Comparison of ENCODE assay signal across 8 cellular contexts in genomic region chr2:53422979-53423378, GRCh38.
A peak's percentile ranks its signal among the peaks of the same experiment; 100 is the strongest.
DNase-seq lines count a peak whose midpoint lies in the region; ATAC-seq, FAIRE-seq and TF ChIP-seq lines count a peak whose summit lies in the region.

No MANE protein-coding gene starts in this region.

- CTCF ChIA-PET in activated naive CD4-positive, alpha-beta T cell treated with anti-CD3 and anti-CD28 coated beads for 36 hours (lab: Charles Lee), result interaction anchor here (0.7 kb wide), 3 partner anchors 40 to 222 kb away, joined by 3 read pairs; no protein-coding TSS in a partner anchor

- no peak overlapping the region for H3K4me2 ChIP-seq in GM23338

- no peaks in the 10 kb centered on the region for H3K9me3 ChIP-seq in testis

- TF ChIP-seq CTCF in GM23338 (conservative IDR thresholded peaks at IDR 0.05; ENCODE audit: low read depth in 2 of 2) (peak; percentile 80 to 89), testis (IDR thresholded peaks at IDR 0.05) (peak in 1 of 3 experiments; percentile 23)

- ATAC-seq in GM23338, result peak; percentile 99

- H3K27ac ChIP-seq in GM23338 (ENCODE audit: low read depth), result no peak overlapping the region
- no peak overlapping the region for H3K27ac ChIP-seq in testis

- H3K4me3 ChIP-seq in GM23338 (no peak overlapping the region), testis (no peak overlapping the region)

- peak; percentile 19 for FAIRE-seq in TTC549 (lab: Jason Lieb, UNC)

- no peaks in the 10 kb centered on the region for H3K9me3 Mint-ChIP-seq in activated naive CD4-positive, alpha-beta T cell treated with anti-CD3 and anti-CD28 coated beads for 36 hours
- peaks cover 13% of the 10 kb centered on the region for H3K9me3 Mint-ChIP-seq in GM23338

- no peaks in the 10 kb centered on the region for H3K36me3 Mint-ChIP-seq in activated naive CD4-positive, alpha-beta T cell treated with anti-CD3 and anti-CD28 coated beads for 36 hours (ENCODE audit: low read depth)
- peaks cover 11% of the 10 kb centered on the region for H3K36me3 Mint-ChIP-seq in GM23338 (ENCODE audit: low read depth)

- H3K4me1 ChIP-seq in GM23338 (ENCODE audit: insufficient read depth) (no peaks in the 10 kb centered on the region), testis (no peaks in the 10 kb centered on the region)

- H3K79me2 ChIP-seq in GM23338 (replicated peaks; ENCODE audit: insufficient read depth), result no peaks in the 10 kb centered on the region

- intact Hi-C loops in activated naive CD4-positive, alpha-beta T cell treated with anti-CD3 and anti-CD28 coated beads for 36 hours (cut with micrococcal nuclease), result no loop called here
- intact Hi-C loops in testis (cut with DNase I; ENCODE audit: low total_unique reads), result no loop called here

- no peaks in the 10 kb centered on the region for H3F3A ChIP-seq in GM23338 (replicated peaks; ENCODE audit: low read depth)

- peak overlapping the region; percentile 24 for H2AFZ ChIP-seq in GM23338

- H3K9me2 ChIP-seq in GM23338 (ENCODE audit: insufficient read depth), result no peaks in the 10 kb centered on the region; the same call in 1 of the 2 replicates

- no peak for TF ChIP-seq POLR2A in testis (IDR thresholded peaks at IDR 0.05)

- no peaks in the 10 kb centered on the region for H4K20me1 ChIP-seq in GM23338 (replicated peaks; ENCODE audit: insufficient read depth)

- DNase-seq in activated naive CD4-positive, alpha-beta T cell treated with anti-CD3 and anti-CD28 coated beads for 36 hours, result peak; percentile 29
- no peak for DNase-seq in activated naive CD4-positive, alpha-beta T cell treated with Interleukin-2 at 50 U/mL for 16 hours
- DNase-seq in GM23338 (ENCODE audit: low spot score) (peak; percentile 77), Kasumi-1 (lab: John Stamatoyannopoulos, UW) (peak; percentile 55 to 67), germinal center (ENCODE audit: low spot score) (peak; percentile 31), testis (peak; percentile 29), NCI-H128 (lab: John Stamatoyannopoulos, UW; ENCODE audit: unreplicated experiment) (no peak)

- no peak overlapping the region for H3K27ac Mint-ChIP-seq in activated naive CD4-positive, alpha-beta T cell treated with anti-CD3 and anti-CD28 coated beads for 36 hours
- no peak overlapping the region for H3K27ac Mint-ChIP-seq in GM23338

- H3K27me3 Mint-ChIP-seq in activated naive CD4-positive, alpha-beta T cell treated with anti-CD3 and anti-CD28 coated beads for 36 hours (ENCODE audit: low read depth), result no peaks in the 10 kb centered on the region
- peaks cover 4% of the 10 kb centered on the region for H3K27me3 Mint-ChIP-seq in GM23338 (ENCODE audit: insufficient read depth, low read depth, poor library complexity)

- 74 to 84% methylated on average over 3 of the region's 3 CpGs for WGBS in testis, 2 donors

- H3K36me3 ChIP-seq in GM23338 (ENCODE audit: insufficient read depth) (no peaks in the 10 kb centered on the region), testis (ENCODE audit: low read depth, missing control alignments) (no peaks in the 10 kb centered on the region)

- H3K27me3 ChIP-seq in GM23338 (ENCODE audit: insufficient read depth) (no peaks in the 10 kb centered on the region), testis (no peaks in the 10 kb centered on the region)

- no peaks in the 10 kb centered on the region for H3K4me1 Mint-ChIP-seq in activated naive CD4-positive, alpha-beta T cell treated with anti-CD3 and anti-CD28 coated beads for 36 hours (ENCODE audit: low read depth)
- H3K4me1 Mint-ChIP-seq in GM23338, result peaks cover 2% of the 10 kb centered on the region; the same call in 1 of the 3 replicates

- H3K4me3 Mint-ChIP-seq in activated naive CD4-positive, alpha-beta T cell treated with anti-CD3 and anti-CD28 coated beads for 36 hours, result no peak overlapping the region
- H3K4me3 Mint-ChIP-seq in GM23338, result no peak overlapping the region

TF ChIP-seq in GM23338, 12 proteins besides CTCF, POLR2A, EP300 and RAD21:
- no peak for TF ChIP-seq ZNF462 (CRISPR knock-in tag; IDR thresholded peaks at IDR 0.05)

Comparison
In these comparisons a context has a peak if more than half of its experiments do, and no peak if none do; other contexts are left out.
1. DNase-seq: peak in activated naive CD4-positive, alpha-beta T cell treated with anti-CD3 and anti-CD28 coated beads for 36 hours (single experiment), GM23338 (single experiment), Kasumi-1 (2 of 2), germinal center (single experiment) and testis (single experiment); none in activated naive CD4-positive, alpha-beta T cell treated with Interleukin-2 at 50 U/mL for 16 hours (single experiment) and NCI-H128 (single experiment).